35 cellular contexts compared by ENCODE assay signal in genomic region chr5:76477576-76477975, GRCh38.
"Had no signal": no experiment of that assay in that cellular context is flagged by ENCODE, and none has a peak within 500 bp of the region (broad histone marks: within the 10 kb centered on the region; RNA-seq: fewer than 3 reads in every experiment).

No MANE protein-coding gene starts in this region.

- H3K4me3 ChIP-seq: adrenal gland, body of pancreas had no signal

- H3K27ac Mint-ChIP-seq: activated B cell treated with CpG ODN at 0.5 μM for 24 hours; activated CD8-positive, alpha-beta memory T cell treated with anti-CD3 and anti-CD28 coated beads, Interleukin-2, amount 10 ng/mL, durations not matched to agents 7 days and 5 days; activated CD8-positive, alpha-beta T cell treated with anti-CD3 and anti-CD28 coated beads, Interleukin-2, amount 10 ng/mL, durations not matched to agents 7 days and 5 days; activated naive CD4-positive, alpha-beta T cell treated with anti-CD3 and anti-CD28 coated beads for 36 hours; activated naive CD4-positive, alpha-beta T cell treated with anti-CD3 and anti-CD28 coated beads, Interleukin-2, amount 50 U/mL, for 24 hours; activated naive CD8-positive, alpha-beta T cell treated with anti-CD3 and anti-CD28 coated beads for 36 hours; activated naive CD8-positive, alpha-beta T cell treated with anti-CD3 and anti-CD28 coated beads, Interleukin-2, amount 50 U/mL, for 24 hours; activated T-helper 1 cell treated with anti-CD3 and anti-CD28 coated beads, Interleukin-12 subunit alpha, Interleukin-12 subunit beta, Interleukin-2, Interleukin-4 antibody, amounts not matched to agents 30 ng/mL and 10 ng/mL and 1 ng/mL, durations not matched to agents 14 hours and 24 hours and 36 hours; activated T-helper 2 cell treated with anti-CD3 and anti-CD28 coated beads, Interferon-gamma antibody, Interleukin-2, Interleukin-4, amounts not matched to agents 10 μg/mL and 5 μg/mL and 100 μg/mL, durations not matched to agents 14 hours and 24 hours and 36 hours; T-helper 17 cell; T-helper 2 cell treated with Interferon-gamma antibody and Interleukin-4, amounts not matched to agents 5 μg/mL and 100 μg/mL, for 36 hours had no signal

- H3K27ac ChIP-seq: adrenal gland, body of pancreas, epithelial cell of prostate, WERI-Rb-1 had no signal

- H3K9me3 ChIP-seq: adrenal gland, body of pancreas had no signal

- H3K27me3 Mint-ChIP-seq: activated B cell treated with CpG ODN at 0.5 μM for 24 hours; activated CD8-positive, alpha-beta memory T cell treated with anti-CD3 and anti-CD28 coated beads, Interleukin-2, amount 10 ng/mL, durations not matched to agents 7 days and 5 days; activated naive CD4-positive, alpha-beta T cell treated with anti-CD3 and anti-CD28 coated beads, Interleukin-2, amount 50 U/mL, for 24 hours; activated naive CD8-positive, alpha-beta T cell treated with anti-CD3 and anti-CD28 coated beads for 36 hours; activated naive CD8-positive, alpha-beta T cell treated with anti-CD3 and anti-CD28 coated beads, Interleukin-2, amount 50 U/mL, for 24 hours; T-helper 17 cell had no signal

- ATAC-seq: activated CD8-positive, alpha-beta memory T cell treated with anti-CD3 and anti-CD28 coated beads, Interleukin-2, amount 10 ng/mL, durations not matched to agents 7 days and 5 days; activated CD8-positive, alpha-beta T cell treated with anti-CD3 and anti-CD28 coated beads, Interleukin-2, amount 10 ng/mL, durations not matched to agents 7 days and 5 days; activated naive CD8-positive, alpha-beta T cell treated with anti-CD3 and anti-CD28 coated beads, Interleukin-2, amount 50 U/mL, for 24 hours; body of pancreas; esophagus mucosa; T-helper 17 cell had no signal

- H3K9me3 Mint-ChIP-seq: activated naive CD4-positive, alpha-beta T cell treated with anti-CD3 and anti-CD28 coated beads for 36 hours had no signal

- H3K27me3 ChIP-seq: adrenal gland, body of pancreas had no signal

- DNase-seq: activated B cell treated with CpG ODN at 0.5 μM for 24 hours; activated CD4-positive, alpha-beta T cell treated with anti-CD3 and anti-CD28 coated beads for 48 hours; activated CD4-positive, alpha-beta T cell treated with anti-CD3 and anti-CD28 coated beads, Interleukin-2, amount 50 U/mL, for 1 hour; activated CD4-positive, alpha-beta T cell treated with anti-CD3 and anti-CD28 coated beads, Interleukin-2, amount 50 U/mL, for 48 hours; activated CD8-positive, alpha-beta memory T cell treated with anti-CD3 and anti-CD28 coated beads, Interleukin-2, amount 10 ng/mL, durations not matched to agents 7 days and 5 days; activated CD8-positive, alpha-beta memory T cell treated with anti-CD3 and anti-CD28 coated beads, Interleukin-2, amount 50 U/mL, for 4 hours; activated CD8-positive, alpha-beta T cell treated with anti-CD3 and anti-CD28 coated beads, Interleukin-2, amount 10 ng/mL, durations not matched to agents 7 days and 5 days; activated effector memory CD4-positive, alpha-beta T cell treated with anti-CD3 and anti-CD28 coated beads, Interleukin-2, amount 50 U/mL, for 16 hours; activated naive CD4-positive, alpha-beta T cell treated with anti-CD3 and anti-CD28 coated beads for 36 hours; activated naive CD8-positive, alpha-beta T cell treated with anti-CD3 and anti-CD28 coated beads for 36 hours; activated naive CD8-positive, alpha-beta T cell treated with anti-CD3 and anti-CD28 coated beads, Interleukin-2, amount 50 U/mL, for 24 hours; activated T-cell treated with anti-CD3 and anti-CD28 coated beads, Interleukin-2, amount 50 U/mL, for 1 hour; activated T-cell treated with anti-CD3 and anti-CD28 coated beads, Interleukin-2, amount 50 U/mL, for 48 hours; adrenal gland; amygdala; aorta; body of pancreas; caudate nucleus; effector CD8-positive, alpha-beta T cell; foreskin fibroblast; head of caudate nucleus; T-helper 1 cell; T-helper 17 cell; T1000; WERI-Rb-1 had no signal

- H3K36me3 ChIP-seq: adrenal gland, WERI-Rb-1 had no signal

- H3K4me3 Mint-ChIP-seq: activated B cell treated with CpG ODN at 0.5 μM for 24 hours; activated CD8-positive, alpha-beta memory T cell treated with anti-CD3 and anti-CD28 coated beads, Interleukin-2, amount 10 ng/mL, durations not matched to agents 7 days and 5 days; activated CD8-positive, alpha-beta T cell treated with anti-CD3 and anti-CD28 coated beads, Interleukin-2, amount 10 ng/mL, durations not matched to agents 7 days and 5 days; activated naive CD4-positive, alpha-beta T cell treated with anti-CD3 and anti-CD28 coated beads for 36 hours; activated naive CD4-positive, alpha-beta T cell treated with anti-CD3 and anti-CD28 coated beads, Interleukin-2, amount 50 U/mL, for 24 hours; activated naive CD8-positive, alpha-beta T cell treated with anti-CD3 and anti-CD28 coated beads for 36 hours; activated naive CD8-positive, alpha-beta T cell treated with anti-CD3 and anti-CD28 coated beads, Interleukin-2, amount 50 U/mL, for 24 hours; activated T-helper 1 cell treated with anti-CD3 and anti-CD28 coated beads, Interleukin-12 subunit alpha, Interleukin-12 subunit beta, Interleukin-2, Interleukin-4 antibody, amounts not matched to agents 30 ng/mL and 10 ng/mL and 1 ng/mL, durations not matched to agents 14 hours and 24 hours and 36 hours; T-helper 17 cell; T-helper 2 cell treated with Interferon-gamma antibody and Interleukin-4, amounts not matched to agents 5 μg/mL and 100 μg/mL, for 36 hours had no signal

- FAIRE-seq: colon, endometrium, endothelial cell of umbilical vein, frontal cortex had no signal
